In genomic region chr1:25608488-25609178, GRCh38 we compare ENCODE assay signal across 8 cellular contexts. TPM values are rescaled to one million over a fixed set of nuclear protein-coding genes. Genes with fewer than 3 reads are reported as not detected.
DNase-seq lines count a peak whose midpoint lies in the region; ATAC-seq and TF ChIP-seq lines count a peak whose summit lies in the region.

No MANE protein-coding gene starts in this region.

- H3K36me3 Mint-ChIP-seq in T-helper 17 cell (ENCODE audit: low read depth) = no peaks in the 10 kb centered on the region

- H3K4me3 Mint-ChIP-seq in T-helper 17 cell = peak overlapping the region; percentile 47

- WGBS in adrenal gland, 4 donors = 13 to 24% (median 18%) methylated on average over 14 to 15 of the region's 15 CpGs
- 22% methylated on average over 15 of the region's 15 CpGs for WGBS in heart right ventricle, 2 donors

- peaks cover 30% of the 10 kb centered on the region for H3K27me3 Mint-ChIP-seq in T-helper 17 cell

- H3K36me3 ChIP-seq in adrenal gland (replicated peaks in 1 of 2) (no peaks in the 10 kb centered on the region), heart right ventricle (no peaks in the 10 kb centered on the region)

- peak; percentile 63 for ATAC-seq in GM21576 (IDR thresholded peaks at IDR 0.05; ENCODE audit: unreplicated experiment)
- peak; percentile 99 for ATAC-seq in T-helper 17 cell
- peak; percentile 67 to 95 (median 92) for ATAC-seq in heart right ventricle

- DNase-seq in CD1c-positive myeloid dendritic cell (ENCODE audit: extremely low spot score) (peak; percentile 91), NCI-H128 (lab: John Stamatoyannopoulos, UW; ENCODE audit: unreplicated experiment) (peak; percentile 64), T-helper 17 cell (peak; percentile 69 to 81 (median 72)), adrenal gland (peak; percentile 81 to 96 (median 88)), heart right ventricle (peak; percentile 86 to 90), retinal pigment epithelial cell (ENCODE audit: low read depth) (no peak), T1000 (lab: John Stamatoyannopoulos, UW) (no peak)

- H3K27ac ChIP-seq in adrenal gland (no peak overlapping the region), heart right ventricle (no peak overlapping the region)

- H3K4me1 ChIP-seq in adrenal gland (replicated peaks in 1 of 2) (peaks cover 0 to 13% of the 10 kb centered on the region in 2 donors), heart right ventricle (peaks cover 0 to 9% (median 6%) of the 10 kb centered on the region in 9 donors)

- no peaks in the 10 kb centered on the region for H3K27me3 ChIP-seq in adrenal gland
- peaks cover 0 to 14% (median 0%) of the 10 kb centered on the region in 7 donors for H3K27me3 ChIP-seq in heart right ventricle

- TF ChIP-seq POLR2A in adrenal gland (IDR thresholded peaks at IDR 0.05) = no peak

- H3K4me3 ChIP-seq in adrenal gland (no peak overlapping the region), heart right ventricle (peak overlapping the region in 6 of 10 donors; percentile 19 to 44 (median 30)), retinal pigment epithelial cell (ENCODE audit: low read length) (peak overlapping the region; percentile 26)

- no peaks in the 10 kb centered on the region for H3K9me3 ChIP-seq in T-helper 17 cell (ENCODE audit: control insufficient read depth, low read length, poor library complexity, severe bottlenecking)
- no peaks in the 10 kb centered on the region for H3K9me3 ChIP-seq in adrenal gland (replicated peaks in 1 of 3)
- no peaks in the 10 kb centered on the region for H3K9me3 ChIP-seq in heart right ventricle

- no peak overlapping the region for H3K27ac Mint-ChIP-seq in T-helper 17 cell

- intact Hi-C loops in adrenal gland (cut with DNase I) (loop anchor here in 1 of 2 donors (5.0 kb wide), 1 partner anchor 139 kb away; no protein-coding TSS in a partner anchor), heart right ventricle (cut with DNase I) (loop anchor here in 9 of 10 donors (2.0 to 5.0 kb wide), 6 partner anchors 134 to 204 kb away; no protein-coding TSS in a partner anchor)

- H3K4me1 Mint-ChIP-seq in T-helper 17 cell = peaks cover 16% of the 10 kb centered on the region

- TF ChIP-seq CTCF in adrenal gland (IDR thresholded peaks at IDR 0.05) (peak; percentile 66 to 76 (median 69)), heart right ventricle (IDR thresholded peaks at IDR 0.05) (peak; percentile 51 to 89 (median 79)), retinal pigment epithelial cell (conservative IDR thresholded peaks at IDR 0.05; ENCODE audit: low read depth, low read length) (peak; percentile 59)

RNA-seq across cellular contexts. Expression of gene MAN1C1, which starts 8.0 kb away (rescaled TPM):
- total RNA-seq in T-helper 17 cell = 10 to 100 TPM; 16.9 to 27.3 TPM
- 10 to 100 TPM; 23.7 to 58.7 (median 31.2) TPM for total RNA-seq in adrenal gland
- polyA plus RNA-seq in adrenal gland = 10 to 100 TPM in 2 of 3 donors, 1 to 10 TPM in 1; 8.3 to 14.1 (median 13.7) TPM
- 10 to 100 TPM in 9 of 10 donors, 1 to 10 TPM in 1; 9.7 to 23.4 (median 14.2) TPM for total RNA-seq in heart right ventricle
- polyA plus RNA-seq in heart right ventricle = 10 to 100 TPM; 10.1 to 11.3 TPM

Comparison
In these comparisons a context has a peak if more than half of its experiments do, and no peak if none do; other contexts are left out.
1. DNase-seq: peak in CD1c-positive myeloid dendritic cell (single experiment), NCI-H128 (single experiment), T-helper 17 cell (3 of 3), adrenal gland (7 of 7) and heart right ventricle (2 of 2); none in retinal pigment epithelial cell (single experiment) and T1000 (single experiment).
2. H3K4me3 ChIP-seq: peak in heart right ventricle (6 of 10) and retinal pigment epithelial cell (single experiment); none in adrenal gland (0 of 4).
3. Peak in every context shown above with its lines, with median percentiles within 50 percentile points of each other: ATAC-seq and CTCF ChIP-seq.